ENCODE assay signal across 9 cellular contexts in genomic region chr5:139061274-139061673, GRCh38.
DNase-seq lines count a peak whose midpoint lies in the region; ATAC-seq and TF ChIP-seq lines count a peak whose summit lies in the region.
"Had no signal": no experiment of that assay in that cellular context is flagged by ENCODE, and none has a peak within 500 bp of the region (broad histone marks: within the 10 kb centered on the region; RNA-seq: fewer than 3 reads in every experiment).

No MANE protein-coding gene starts in this region.

- no peak for ATAC-seq in GM18498 (IDR thresholded peaks at IDR 0.05; ENCODE audit: unreplicated experiment)

- H3K4me1 ChIP-seq in right atrium auricular region: peaks cover 0 to 37% of the 10 kb centered on the region in 2 donors

- TF ChIP-seq CTCF in brain (conservative IDR thresholded peaks at IDR 0.05): no peak
- TF ChIP-seq CTCF in right atrium auricular region (IDR thresholded peaks at IDR 0.05): no peak

- DNase-seq in GM03348 (ENCODE audit: low spot score) (peak; percentile 88), right atrium auricular region (ENCODE audit: low spot score) (peak; percentile 74), renal cortical epithelial cell (ENCODE audit: low read depth) (peak; percentile 81), DMS114 treated with DMSO at 0.1 percent for 48 hours (lab: John Stamatoyannopoulos, UW; ENCODE audit: unreplicated experiment) (no peak), T-helper 1 cell (no peak)
- DNase-seq in stimulated activated CD4-positive, alpha-beta T cell treated with anti-CD3 and anti-CD28 coated beads, Interleukin-2, amount 100 ng/mL, for 48 hours: no peak
- DNase-seq: activated CD4-positive, alpha-beta T cell treated with anti-CD3 and anti-CD28 coated beads for 1 hour had no signal

- H3K27ac ChIP-seq in right atrium auricular region: peak overlapping the region; percentile 2 to 16

- peaks cover 19% of the 10 kb centered on the region for H3K36me3 Mint-ChIP-seq in brain

- peaks cover 0 to 12% (median 0%) of the 10 kb centered on the region in 5 experiments for H3K9me3 Mint-ChIP-seq in brain

- H3K4me3 ChIP-seq in right atrium auricular region: no peak overlapping the region

- H3K36me3 ChIP-seq in right atrium auricular region: no peaks in the 10 kb centered on the region

- H3K4me3 Mint-ChIP-seq in brain: peak overlapping the region; percentile 70 to 74 (median 72)

- peaks cover 3% of the 10 kb centered on the region for H3K27me3 Mint-ChIP-seq in brain

- H3K27me3 ChIP-seq in right atrium auricular region: no peaks in the 10 kb centered on the region

- H3K4me1 Mint-ChIP-seq in brain: peaks cover 83% of the 10 kb centered on the region

- peak overlapping the region; percentile 87 to 99 (median 97) for H3K27ac Mint-ChIP-seq in brain

- H3K9me3 ChIP-seq in right atrium auricular region: no peaks in the 10 kb centered on the region

Comparison
In these comparisons a context has a peak if more than half of its experiments do, and no peak if none do; other contexts are left out.
1. DNase-seq: peak in GM03348 (single experiment), right atrium auricular region (single experiment) and renal cortical epithelial cell (single experiment); none in stimulated activated CD4-positive, alpha-beta T cell treated with anti-CD3 and anti-CD28 coated beads, Interleukin-2, amount 100 ng/mL, for 48 hours (0 of 2), DMS114 treated with DMSO at 0.1 percent for 48 hours (single experiment) and T-helper 1 cell (0 of 5).